ENCODE assay signal across 17 cellular contexts in genomic region chr1:234737210-234737761, GRCh38.
DNase-seq lines count a peak whose midpoint lies in the region; ATAC-seq and TF ChIP-seq lines count a peak whose summit lies in the region.
"Had no signal": no experiment of that assay in that cellular context is flagged by ENCODE, and none has a peak within 500 bp of the region (broad histone marks: within the 10 kb centered on the region; RNA-seq: fewer than 3 reads in every experiment).

No MANE protein-coding gene starts in this region.

- peaks cover 3% of the 10 kb centered on the region; the same call in 1 of the 2 replicates for H3K4me1 ChIP-seq in DND-41 (ENCODE audit: insufficient read depth, low read length)
- H3K4me1 ChIP-seq: SJCRH30 had no signal

- H3K9ac ChIP-seq in DND-41 (ENCODE audit: low read depth, low read length): no peak overlapping the region
- peak overlapping the region; percentile 64 for H3K9ac ChIP-seq in neural cell (ENCODE audit: low read length)
- H3K9ac ChIP-seq: GM23248 had no signal

- peak overlapping the region; percentile 19 for H3K27ac Mint-ChIP-seq in activated CD4-positive, alpha-beta T cell treated with anti-CD3 and anti-CD28 coated beads for 36 hours
- H3K27ac Mint-ChIP-seq in dendritic cell treated with granulocyte-macrophage colony-stimulating factor and Interleukin-4, amounts not matched to agents 40 ng/mL and 50 ng/mL, for 4 days: peak overlapping the region; percentile 68
- no peak overlapping the region for H3K27ac Mint-ChIP-seq in WTC11
- H3K27ac Mint-ChIP-seq: B cell had no signal

- no peak for DNase-seq in activated CD4-positive, alpha-beta T cell treated with anti-CD3 and anti-CD28 coated beads for 36 hours
- DNase-seq in activated CD4-positive, alpha-beta T cell treated with anti-CD3 and anti-CD28 coated beads, Interleukin-2, amount 50 U/mL, for 48 hours: no peak
- DNase-seq in DND-41: no peak
- DNase-seq in NOMO-1 treated with dmso at 0.1 percent for 144 hours (lab: John Stamatoyannopoulos, UW; ENCODE audit: unreplicated experiment): no peak
- DNase-seq in WTC11 (ENCODE audit: low spot score): no peak
- no peak for DNase-seq in dedifferentiated amniotic fluid mesenchymal stem cell (ENCODE audit: extremely low spot score)
- DNase-seq: Calu3; CD4-positive, alpha-beta memory T cell; EL; GM23248; NCI-H510A treated with DMSO at 0.1 percent for 48 hours; PC-3; SJCRH30 had no signal

- no peak overlapping the region for H3K4me3 ChIP-seq in DND-41 (ENCODE audit: low read depth in 1 of 2, low read length in 2 of 2)
- H3K4me3 ChIP-seq in neural cell (ENCODE audit: low read length): peak overlapping the region; percentile 3
- H3K4me3 ChIP-seq: GM12878, GM23248, SJCRH30 had no signal

- no peaks in the 10 kb centered on the region for H3F3A ChIP-seq in neural cell (ENCODE audit: insufficient read depth, low read length, poor library complexity, severe bottlenecking)

- no peaks in the 10 kb centered on the region for H4K20me1 ChIP-seq in DND-41 (ENCODE audit: insufficient read depth, low read length)
- H4K20me1 ChIP-seq in neural cell (ENCODE audit: insufficient read depth): no peaks in the 10 kb centered on the region

- intact Hi-C loops in activated CD4-positive, alpha-beta T cell treated with anti-CD3 and anti-CD28 coated beads for 36 hours (cut with DNase I, micrococcal nuclease): loop anchor here in 1 of 2 experiments (2.0 kb wide), 1 partner anchor 16 kb away; no protein-coding TSS in a partner anchor
- intact Hi-C loops in dendritic cell treated with granulocyte-macrophage colony-stimulating factor and Interleukin-4, amounts not matched to agents 40 ng/mL and 50 ng/mL, for 4 days (cut with micrococcal nuclease): no loop called here

- H3K9me3 ChIP-seq in DND-41 (ENCODE audit: insufficient read depth, low read length, severe bottlenecking) (no peaks in the 10 kb centered on the region), neural cell (ENCODE audit: low read length) (no peaks in the 10 kb centered on the region)
- H3K9me3 ChIP-seq: SJCRH30 had no signal

- H2AFZ ChIP-seq in DND-41 (ENCODE audit: low read depth, low read length) (no peak overlapping the region), neural cell (ENCODE audit: low read depth, low read length) (no peak overlapping the region)
- H2AFZ ChIP-seq: GM23248 had no signal

- no peak for TF ChIP-seq EP300 in neural cell (conservative IDR thresholded peaks at IDR 0.05; ENCODE audit: poor library complexity, severe bottlenecking)

- peak overlapping the region; percentile 17; the same call in 1 of the 2 replicates for H3K27ac ChIP-seq in DND-41 (ENCODE audit: low read length)
- peak overlapping the region; percentile 97 for H3K27ac ChIP-seq in neural cell (ENCODE audit: low read length)
- H3K27ac ChIP-seq: GM23248, SJCRH30 had no signal

- H3K4me1 Mint-ChIP-seq in activated CD4-positive, alpha-beta T cell treated with anti-CD3 and anti-CD28 coated beads for 36 hours: peaks cover 16% of the 10 kb centered on the region
- peaks cover 38% of the 10 kb centered on the region for H3K4me1 Mint-ChIP-seq in dendritic cell treated with granulocyte-macrophage colony-stimulating factor and Interleukin-4, amounts not matched to agents 40 ng/mL and 50 ng/mL, for 4 days (ENCODE audit: low read depth)
- H3K4me1 Mint-ChIP-seq in WTC11: peaks cover 34% of the 10 kb centered on the region

- CTCF ChIA-PET in activated CD4-positive, alpha-beta T cell treated with anti-CD3 and anti-CD28 coated beads for 36 hours (lab: Charles Lee): interaction anchor here (0.8 kb wide), 1 partner anchor 85 kb away, joined by 6 read pairs; no protein-coding TSS in a partner anchor
- CTCF ChIA-PET in WTC11 (lab: Charles Lee): interaction anchor here (1.3 kb wide), 1 partner anchor 347 kb away, joined by 3 read pairs; no protein-coding TSS in a partner anchor

- H3K79me2 ChIP-seq in DND-41 (ENCODE audit: insufficient read depth, low read length) (no peaks in the 10 kb centered on the region), neural cell (replicated peaks; ENCODE audit: insufficient read depth, low read length) (no peaks in the 10 kb centered on the region)

- no peak overlapping the region for H3K4me3 Mint-ChIP-seq in activated CD4-positive, alpha-beta T cell treated with anti-CD3 and anti-CD28 coated beads for 36 hours
- no peak overlapping the region for H3K4me3 Mint-ChIP-seq in dendritic cell treated with granulocyte-macrophage colony-stimulating factor and Interleukin-4, amounts not matched to agents 40 ng/mL and 50 ng/mL, for 4 days
- H3K4me3 Mint-ChIP-seq in WTC11: no peak overlapping the region
- H3K4me3 Mint-ChIP-seq: B cell; CD4-positive, alpha-beta memory T cell had no signal

- no peaks in the 10 kb centered on the region for H3K36me3 Mint-ChIP-seq in activated CD4-positive, alpha-beta T cell treated with anti-CD3 and anti-CD28 coated beads for 36 hours (ENCODE audit: low read depth)
- H3K36me3 Mint-ChIP-seq in dendritic cell treated with granulocyte-macrophage colony-stimulating factor and Interleukin-4, amounts not matched to agents 40 ng/mL and 50 ng/mL, for 4 days (ENCODE audit: low read depth): no peaks in the 10 kb centered on the region
- H3K36me3 Mint-ChIP-seq in WTC11: no peaks in the 10 kb centered on the region
- H3K36me3 Mint-ChIP-seq: CD4-positive, alpha-beta memory T cell had no signal

- H3K4me2 ChIP-seq in DND-41 (ENCODE audit: insufficient read depth, low read length): no peak overlapping the region
- no peak overlapping the region for H3K4me2 ChIP-seq in neural cell (ENCODE audit: low read length)

- POLR2A ChIA-PET in activated CD4-positive, alpha-beta T cell treated with anti-CD3 and anti-CD28 coated beads for 36 hours (lab: Charles Lee): interaction anchor here (0.6 kb wide), 1 partner anchor 99 kb away, joined by 3 read pairs; no protein-coding TSS in a partner anchor
- POLR2A ChIA-PET in WTC11 (lab: Charles Lee): no interaction called here

- H3K9me2 ChIP-seq in neural cell (ENCODE audit: insufficient read depth, low read length): no peaks in the 10 kb centered on the region

- H3K9me3 Mint-ChIP-seq in activated CD4-positive, alpha-beta T cell treated with anti-CD3 and anti-CD28 coated beads for 36 hours (ENCODE audit: low read depth): no peaks in the 10 kb centered on the region
- H3K9me3 Mint-ChIP-seq in dendritic cell treated with granulocyte-macrophage colony-stimulating factor and Interleukin-4, amounts not matched to agents 40 ng/mL and 50 ng/mL, for 4 days: no peaks in the 10 kb centered on the region
- no peaks in the 10 kb centered on the region for H3K9me3 Mint-ChIP-seq in WTC11

- TF ChIP-seq RAD21 in neural cell (conservative IDR thresholded peaks at IDR 0.05): no peak

- H3K27me3 ChIP-seq in DND-41 (ENCODE audit: insufficient read depth, low read length, poor library complexity): no peaks in the 10 kb centered on the region
- no peaks in the 10 kb centered on the region for H3K27me3 ChIP-seq in neural cell (ENCODE audit: insufficient read depth, low read depth, low read length)
- H3K27me3 ChIP-seq: SJCRH30 had no signal

- no peaks in the 10 kb centered on the region for H3K27me3 Mint-ChIP-seq in activated CD4-positive, alpha-beta T cell treated with anti-CD3 and anti-CD28 coated beads for 36 hours
- no peaks in the 10 kb centered on the region for H3K27me3 Mint-ChIP-seq in dendritic cell treated with granulocyte-macrophage colony-stimulating factor and Interleukin-4, amounts not matched to agents 40 ng/mL and 50 ng/mL, for 4 days
- no peaks in the 10 kb centered on the region; the same call in 1 of the 2 replicates for H3K27me3 Mint-ChIP-seq in WTC11 (ENCODE audit: low read depth)
- H3K27me3 Mint-ChIP-seq: B cell; CD4-positive, alpha-beta memory T cell had no signal

- H3K36me3 ChIP-seq in DND-41 (ENCODE audit: insufficient read depth, low read length) (no peaks in the 10 kb centered on the region), neural cell (ENCODE audit: insufficient read depth, low read length) (no peaks in the 10 kb centered on the region)
- H3K36me3 ChIP-seq: SJCRH30 had no signal

- no peak for ATAC-seq in activated CD4-positive, alpha-beta T cell treated with anti-CD3 and anti-CD28 coated beads for 36 hours
- ATAC-seq in DND-41 (ENCODE audit: insufficient read depth, low read depth): no peak
- ATAC-seq in WTC11: no peak
- ATAC-seq: GM12878, PC-3 had no signal

- no peak for TF ChIP-seq CTCF in DND-41 (IDR thresholded peaks at IDR 0.05; ENCODE audit: borderline replicate concordance, extremely low read depth, low read length, poor library complexity, severe bottlenecking)
- TF ChIP-seq CTCF in neural cell (IDR thresholded peaks at IDR 0.05; ENCODE audit: poor library complexity, severe bottlenecking): no peak
- no peak for TF ChIP-seq CTCF in WTC11 (IDR thresholded peaks at IDR 0.05)

TF ChIP-seq in WTC11, 78 proteins besides CTCF, POLR2A, EP300 and RAD21 (continues in another document):
- TF ChIP-seq E2F1 (CRISPR knock-in tag; IDR thresholded peaks at IDR 0.05) (no peak), ZNF219 (CRISPR knock-in tag; IDR thresholded peaks at IDR 0.05; ENCODE audit: borderline replicate concordance) (no peak), GRHL2 (CRISPR knock-in tag; IDR thresholded peaks at IDR 0.05; ENCODE audit: insufficient replicate concordance, severe bottlenecking) (no peak), ZNF317 (CRISPR knock-in tag; IDR thresholded peaks at IDR 0.05; ENCODE audit: borderline replicate concordance, low read depth) (no peak), MLX (CRISPR knock-in tag; IDR thresholded peaks at IDR 0.05) (no peak), NFE2L1 (CRISPR knock-in tag; IDR thresholded peaks at IDR 0.05) (no peak)
